8 cellular contexts compared by ENCODE assay signal in genomic region chr9:130235558-130236435, GRCh38. TPM values are rescaled to one million over a fixed set of nuclear protein-coding genes. Genes with fewer than 3 reads are reported as not detected.
DNase-seq lines count a peak whose midpoint lies in the region; FAIRE-seq and TF ChIP-seq lines count a peak whose summit lies in the region.

No MANE protein-coding gene starts in this region.

- H3K4me1 Mint-ChIP-seq in nephron progenitor cell, result peaks cover 58% of the 10 kb centered on the region

- CTCF ChIA-PET in AG04450 (lab: Charles Lee), result interaction anchor here (0.5 to 9.9 kb wide), 22 partner anchors 9 to 269 kb away, joined by 3 to 112 read pairs (median 5); no protein-coding TSS in a partner anchor

- no peaks in the 10 kb centered on the region for H3K27me3 ChIP-seq in AG04450 (ENCODE audit: control insufficient read depth, insufficient read depth, low read length)

- peak; percentile 9 for FAIRE-seq in GM18507 (lab: Jason Lieb, UNC)

- DNase-seq in AG04450 (ENCODE audit: low read depth, low spot score) (peak; percentile 13), GM18507 (ENCODE audit: extremely low spot score, insufficient read length, low read depth) (peak; percentile 32), NOMO-1 treated with DMSO at 0.1 percent for 48 hours (lab: John Stamatoyannopoulos, UW; ENCODE audit: unreplicated experiment) (peak; percentile 15), activated T-cell treated with anti-CD3 and anti-CD28 coated beads for 4 hours (peak; percentile 67), epithelial cell of proximal tubule (ENCODE audit: low read depth) (no peak), nephron progenitor cell (peak; percentile 84), GOT3 (lab: John Stamatoyannopoulos, UW) (no peak)
- DNase-seq in stimulated activated naive CD4-positive, alpha-beta T cell (lab: John Stamatoyannopoulos, UW), result peak; percentile 18 to 79 (median 61)

- no peak overlapping the region for H3K27ac Mint-ChIP-seq in nephron progenitor cell

- no peaks in the 10 kb centered on the region for H3K9me3 Mint-ChIP-seq in nephron progenitor cell

- H3K27me3 Mint-ChIP-seq in nephron progenitor cell (ENCODE audit: low read depth, poor library complexity), result peaks cover 3% of the 10 kb centered on the region

- H3K9me3 ChIP-seq in AG04450 (ENCODE audit: control insufficient read depth, insufficient read depth, low read length), result no peaks in the 10 kb centered on the region; the same call in 1 of the 2 replicates

- H3K4me3 ChIP-seq in AG04450 (ENCODE audit: low read depth, low read length), result no peak overlapping the region
- H3K4me3 ChIP-seq in epithelial cell of proximal tubule (ENCODE audit: low read depth, low read length), result no peak overlapping the region

- TF ChIP-seq CTCF in AG04450 (IDR thresholded peaks at IDR 0.05; ENCODE audit: low read depth, low read length), result peak; percentile 98
- peak; percentile 96 for TF ChIP-seq CTCF in epithelial cell of proximal tubule (conservative IDR thresholded peaks at IDR 0.05; ENCODE audit: low read depth, low read length)
- peak; percentile 98 for TF ChIP-seq CTCF in nephron progenitor cell (IDR thresholded peaks at IDR 0.05)

- H3K4me3 Mint-ChIP-seq in nephron progenitor cell, result no peak overlapping the region

- H3K27ac ChIP-seq in AG04450 (ENCODE audit: low read depth, low read length), result no peak overlapping the region

- POLR2A ChIA-PET in AG04450 (lab: Yijun Ruan, JAX), result interaction anchor here (0.7 kb wide), 1 partner anchor 179 kb away, joined by 4 read pairs; no protein-coding TSS in a partner anchor

- peaks cover 19% of the 10 kb centered on the region for H3K36me3 Mint-ChIP-seq in nephron progenitor cell (ENCODE audit: low read depth)

RNA-seq across cellular contexts. Expression of gene HMCN2, which starts 29.8 kb away (rescaled TPM):
- polyA plus RNA-seq in AG04450 (2011; rRNA removed), result under 0.01 and 0.01 TPM in 2 replicates
- not detected in 2 replicates for polyA minus RNA-seq in AG04450 (2011; rRNA and poly(A)+ RNA removed)
- total RNA-seq in epithelial cell of proximal tubule, result 0.06 TPM in 1 of 2 replicates, not detected in the other

Comparison
In these comparisons a context has a peak if more than half of its experiments do, and no peak if none do; other contexts are left out.
1. DNase-seq: peak in AG04450 (single experiment), GM18507 (single experiment), NOMO-1 treated with DMSO at 0.1 percent for 48 hours (single experiment), activated T-cell treated with anti-CD3 and anti-CD28 coated beads for 4 hours (single experiment), nephron progenitor cell (single experiment) and stimulated activated naive CD4-positive, alpha-beta T cell (6 of 6); none in epithelial cell of proximal tubule (single experiment) and GOT3 (single experiment).
2. Peak in every context shown above with its lines, with median percentiles within 50 percentile points of each other: CTCF ChIP-seq.